Comparison of ENCODE assay signal across 8 cellular contexts in genomic region chr2:84894131-84894586, GRCh38. TPM values are rescaled to one million over a fixed set of nuclear protein-coding genes. Genes with fewer than 3 reads are reported as not detected.
DNase-seq lines count a peak whose midpoint lies in the region; ATAC-seq and TF ChIP-seq lines count a peak whose summit lies in the region.

No MANE protein-coding gene starts in this region.

- H3K4me1 ChIP-seq in neural progenitor cell (peaks cover 11% of the 10 kb centered on the region), gastroesophageal sphincter (peaks cover 0 to 23% (median 0%) of the 10 kb centered on the region in 3 donors)

- no peaks in the 10 kb centered on the region for H4K20me1 ChIP-seq in neural progenitor cell (ENCODE audit: low read depth)

- peak overlapping the region; percentile 24 for H3K4me2 ChIP-seq in neural progenitor cell

- TF ChIP-seq EP300 in gastroesophageal sphincter (IDR thresholded peaks at IDR 0.05): no peak

- H3K9me3 Mint-ChIP-seq in activated naive CD8-positive, alpha-beta T cell (ENCODE audit: low read depth): no peaks in the 10 kb centered on the region
- no peaks in the 10 kb centered on the region for H3K9me3 Mint-ChIP-seq in neural progenitor cell
- no peaks in the 10 kb centered on the region for H3K9me3 Mint-ChIP-seq in Calu3 (ENCODE audit: low read depth, unreplicated experiment)
- no peaks in the 10 kb centered on the region for H3K9me3 Mint-ChIP-seq in progenitor cell of endocrine pancreas (ENCODE audit: low read depth)

- H3K27me3 ChIP-seq in neural progenitor cell (no peaks in the 10 kb centered on the region), gastroesophageal sphincter (no peaks in the 10 kb centered on the region)

- TF ChIP-seq CTCF in neural progenitor cell (IDR thresholded peaks at IDR 0.05) (no peak), gastroesophageal sphincter (IDR thresholded peaks at IDR 0.05) (no peak), Calu3 (IDR thresholded peaks at IDR 0.05; ENCODE audit: unreplicated experiment) (no peak), progenitor cell of endocrine pancreas (IDR thresholded peaks at IDR 0.05; ENCODE audit: unreplicated experiment) (no peak)

- peak overlapping the region; percentile 94 for H3K27ac Mint-ChIP-seq in activated naive CD8-positive, alpha-beta T cell
- H3K27ac Mint-ChIP-seq in neural progenitor cell: no peak overlapping the region
- H3K27ac Mint-ChIP-seq in Calu3 (ENCODE audit: unreplicated experiment): no peak overlapping the region
- H3K27ac Mint-ChIP-seq in progenitor cell of endocrine pancreas: no peak overlapping the region

- no peak for TF ChIP-seq POLR2A in gastroesophageal sphincter (IDR thresholded peaks at IDR 0.05)

- peak overlapping the region; percentile 74 for H3K4me3 Mint-ChIP-seq in activated naive CD8-positive, alpha-beta T cell
- H3K4me3 Mint-ChIP-seq in neural progenitor cell (no peak overlapping the region), Calu3 (ENCODE audit: low read depth, unreplicated experiment) (no peak overlapping the region), progenitor cell of endocrine pancreas (ENCODE audit: low read depth) (no peak overlapping the region)

- DNase-seq in NCI-H2107 treated with DMSO at 0.1 percent for 48 hours (lab: John Stamatoyannopoulos, UW; ENCODE audit: unreplicated experiment) (peak; percentile 67), NCI-H2107 (lab: John Stamatoyannopoulos, UW) (no peak), NCI-H146 (lab: John Stamatoyannopoulos, UW) (peak; percentile 92), neural progenitor cell (ENCODE audit: low spot score) (peak; percentile 43), Calu3 (no peak), progenitor cell of endocrine pancreas (ENCODE audit: low spot score, unreplicated experiment) (no peak)

- no peak for ATAC-seq in gastroesophageal sphincter

- H2AFZ ChIP-seq in neural progenitor cell (replicated peaks): no peak overlapping the region

- no peaks in the 10 kb centered on the region for H3K27me3 Mint-ChIP-seq in activated naive CD8-positive, alpha-beta T cell
- H3K27me3 Mint-ChIP-seq in neural progenitor cell (ENCODE audit: insufficient read depth, low read depth): no peaks in the 10 kb centered on the region
- no peaks in the 10 kb centered on the region for H3K27me3 Mint-ChIP-seq in Calu3 (ENCODE audit: unreplicated experiment)
- H3K27me3 Mint-ChIP-seq in progenitor cell of endocrine pancreas: peaks cover 5% of the 10 kb centered on the region

- H3K4me1 Mint-ChIP-seq in activated naive CD8-positive, alpha-beta T cell (ENCODE audit: low read depth): peaks cover 50% of the 10 kb centered on the region
- peaks cover 3% of the 10 kb centered on the region for H3K4me1 Mint-ChIP-seq in neural progenitor cell
- peaks cover 12% of the 10 kb centered on the region for H3K4me1 Mint-ChIP-seq in Calu3 (ENCODE audit: low read depth, unreplicated experiment)
- H3K4me1 Mint-ChIP-seq in progenitor cell of endocrine pancreas (ENCODE audit: low read depth): no peaks in the 10 kb centered on the region

- H3K27ac ChIP-seq in neural progenitor cell (no peak overlapping the region), gastroesophageal sphincter (no peak overlapping the region)

- intact Hi-C loops in Calu3 (cut with micrococcal nuclease; ENCODE audit: unreplicated experiment): no loop called here

- no peak overlapping the region for H3K9ac ChIP-seq in neural progenitor cell

- H3K9me3 ChIP-seq in neural progenitor cell (ENCODE audit: low read depth): no peaks in the 10 kb centered on the region
- no peaks in the 10 kb centered on the region for H3K9me3 ChIP-seq in gastroesophageal sphincter

- 84 to 89% methylated on average over 4 to 6 of the region's 6 CpGs for WGBS in gastroesophageal sphincter (ENCODE audit: low coverage in 1 of 2), 2 donors

- peaks cover 21% of the 10 kb centered on the region for H3F3A ChIP-seq in neural progenitor cell (ENCODE audit: low read depth)

- no TSS peak for BruUV-seq in Calu3 (replicated peaks; lab: Mats Ljungman, UMichigan)

- H3K79me2 ChIP-seq in neural progenitor cell (ENCODE audit: low read depth): no peaks in the 10 kb centered on the region

- H3K36me3 Mint-ChIP-seq in activated naive CD8-positive, alpha-beta T cell: no peaks in the 10 kb centered on the region
- no peaks in the 10 kb centered on the region for H3K36me3 Mint-ChIP-seq in neural progenitor cell
- H3K36me3 Mint-ChIP-seq in Calu3 (ENCODE audit: insufficient read depth, unreplicated experiment): no peaks in the 10 kb centered on the region
- H3K36me3 Mint-ChIP-seq in progenitor cell of endocrine pancreas (ENCODE audit: insufficient read depth): no peaks in the 10 kb centered on the region

- H3K4me3 ChIP-seq in neural progenitor cell (no peak overlapping the region), gastroesophageal sphincter (no peak overlapping the region)

- CTCF ChIA-PET in Calu3 (lab: Charles Lee): no interaction called here

- no peaks in the 10 kb centered on the region for H3K36me3 ChIP-seq in neural progenitor cell
- no peaks in the 10 kb centered on the region for H3K36me3 ChIP-seq in gastroesophageal sphincter

RNA-seq across cellular contexts. Expression of gene TMSB10, which starts 11.3 kb away (rescaled TPM):
- total RNA-seq in neural progenitor cell (ENCODE audit: low replicate concordance) (1,687 and 2,248 TPM in 2 replicates), gastroesophageal sphincter (1,000 to 10,000 TPM in 3 of 4 donors, 100 to 1,000 TPM in 1; 797 to 2,612 (median 1,708) TPM), Calu3 (2022) (1,316 and 1,437 TPM in 2 replicates), progenitor cell of endocrine pancreas (2,013 and 2,136 TPM in 2 replicates)

RNA-seq across cellular contexts. Expression of gene TRABD2A, which starts 13.3 kb away (rescaled TPM):
- total RNA-seq in neural progenitor cell (ENCODE audit: low replicate concordance): 1.7 and 2.0 TPM in 2 replicates
- 1 to 10 TPM in 2 of 4 donors, under 1 TPM in 2; 0.47 to 2.7 (median 1.4) TPM for total RNA-seq in gastroesophageal sphincter
- 0.68 and 1.2 TPM in 2 replicates for total RNA-seq in Calu3 (2022)
- 1.4 and 2.0 TPM in 2 replicates for total RNA-seq in progenitor cell of endocrine pancreas

Comparison
In these comparisons a context has a peak if more than half of its experiments do, and no peak if none do; other contexts are left out.
1. DNase-seq: peak in NCI-H2107 treated with DMSO at 0.1 percent for 48 hours (single experiment), NCI-H146 (single experiment) and neural progenitor cell (single experiment); none in NCI-H2107 (single experiment), Calu3 (single experiment) and progenitor cell of endocrine pancreas (single experiment).